ENCODE assay signal across 15 cellular contexts in the genomic region with DNA sequence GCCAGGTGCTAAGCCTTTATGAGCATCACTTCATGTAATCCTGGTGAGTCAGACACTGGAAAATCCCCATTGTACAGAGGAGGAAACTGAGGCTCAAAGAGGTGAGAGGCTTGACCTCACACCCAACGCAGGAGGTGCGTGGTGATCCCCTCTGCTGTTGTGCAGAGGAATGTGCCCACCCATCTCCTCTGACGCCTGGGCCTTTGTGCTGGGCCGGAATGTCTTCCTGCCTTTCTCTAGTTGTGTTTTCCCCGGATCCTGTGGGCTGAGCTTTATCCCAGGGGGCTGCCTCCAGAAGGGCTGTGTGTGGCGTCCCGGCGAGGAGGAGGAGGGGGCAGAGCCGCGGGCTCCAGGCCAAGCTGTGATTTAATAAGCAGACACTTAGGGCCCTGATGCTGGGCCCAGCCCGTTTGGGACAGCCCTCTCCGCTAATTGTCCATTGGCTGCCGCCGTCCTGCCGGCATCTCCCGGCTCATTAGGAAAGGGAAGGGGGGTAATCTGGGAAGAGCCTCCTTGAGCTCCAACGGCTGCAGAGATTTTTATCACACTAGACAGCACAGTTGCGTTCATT.
A peak's percentile ranks its signal among the peaks of the same experiment; 100 is the strongest.
DNase-seq lines count a peak whose midpoint lies in the region; ATAC-seq, FAIRE-seq and TF ChIP-seq lines count a peak whose summit lies in the region.
"Had no signal": no experiment of that assay in that cellular context is flagged by ENCODE, and none has a peak within 500 bp of the region (broad histone marks: within the 10 kb centered on the region; RNA-seq: fewer than 3 reads in every experiment).

No MANE protein-coding gene starts in this region.

- TF ChIP-seq CTCF in K562 (IDR thresholded peaks at IDR 0.05 in 2 of 3, conservative IDR thresholded peaks at IDR 0.05 in 1 of 3; ENCODE audit: insufficient read depth in 2 of 3, low read depth in 1 of 3, low read length in 3 of 3) (no peak), left ventricle myocardium inferior (IDR thresholded peaks at IDR 0.05; ENCODE audit: borderline replicate concordance) (no peak), neural crest cell (conservative IDR thresholded peaks at IDR 0.05) (no peak)

- FAIRE-seq in K562 (lab: Jason Lieb, UNC), result no peak
- FAIRE-seq: small intestine had no signal

- CTCF ChIA-PET in K562 (lab: Yijun Ruan, JAX; ENCODE audit: low intra/inter-chr PET ratio), result no interaction called here

- H3K4me1 Mint-ChIP-seq in neural crest cell, result peaks cover 16% of the 10 kb centered on the region
- H3K4me1 Mint-ChIP-seq in naive thymus-derived CD8-positive, alpha-beta T cell, result peaks cover 0 to 2% (median 0%) of the 10 kb centered on the region in 4 donors
- H3K4me1 Mint-ChIP-seq in activated naive CD8-positive, alpha-beta T cell treated with anti-CD3 and anti-CD28 coated beads, Interleukin-2, amount 50 U/mL, for 24 hours, result no peaks in the 10 kb centered on the region

- no peaks in the 10 kb centered on the region for H3K27me3 ChIP-seq in HUES64 (ENCODE audit: insufficient read depth, low read length)
- H3K27me3 ChIP-seq in K562 (ENCODE audit: control insufficient read depth in 2 of 2, insufficient read depth in 2 of 2, low read length in 2 of 2), result no peaks in the 10 kb centered on the region; a peak in 1 of 5 replicates
- H3K27me3 ChIP-seq in left ventricle myocardium inferior (ENCODE audit: low read depth), result peaks cover 37% of the 10 kb centered on the region
- H3K27me3 ChIP-seq: colonic mucosa had no signal

- H3K9me1 ChIP-seq in K562 (ENCODE audit: control insufficient read depth, insufficient read depth, low read length), result no peaks in the 10 kb centered on the region

- H2AFZ ChIP-seq in K562 (ENCODE audit: low read depth, low read length), result no peak overlapping the region

- H3K27me3 Mint-ChIP-seq in neural crest cell (ENCODE audit: low read depth), result peaks cover 2% of the 10 kb centered on the region
- H3K27me3 Mint-ChIP-seq in naive thymus-derived CD8-positive, alpha-beta T cell, result peaks cover 6 to 39% (median 20%) of the 10 kb centered on the region in 5 donors
- H3K27me3 Mint-ChIP-seq in activated naive CD8-positive, alpha-beta T cell treated with anti-CD3 and anti-CD28 coated beads, Interleukin-2, amount 50 U/mL, for 24 hours, result peaks cover 5% of the 10 kb centered on the region

- TF ChIP-seq RAD21 in K562 (CRISPR knock-in tag; conservative IDR thresholded peaks at IDR 0.05 in 1 of 2, IDR thresholded peaks at IDR 0.05 in 1 of 2), result no peak

- no peak overlapping the region for H3K9ac ChIP-seq in HUES64 (ENCODE audit: low read depth, low read length)
- H3K9ac ChIP-seq in K562 (ENCODE audit: insufficient read depth in 1 of 2, low read depth in 2 of 2, low read length in 2 of 2), result no peak overlapping the region

- no TSS peak for BruUV-seq in K562 (replicated peaks; lab: Mats Ljungman, UMichigan)

- H3K9me3 Mint-ChIP-seq in neural crest cell, result no peaks in the 10 kb centered on the region
- peaks cover 0 to 8% (median 2%) of the 10 kb centered on the region in 9 donors for H3K9me3 Mint-ChIP-seq in naive thymus-derived CD8-positive, alpha-beta T cell
- no peaks in the 10 kb centered on the region for H3K9me3 Mint-ChIP-seq in activated naive CD8-positive, alpha-beta T cell treated with anti-CD3 and anti-CD28 coated beads, Interleukin-2, amount 50 U/mL, for 24 hours

- WGBS in HUES64, result 44% methylated on average over 18 of the region's 18 CpGs
- under 1% methylated on average over 13 of the region's 18 CpGs for WGBS in K562 (ENCODE audit: insufficient coverage, low coverage, missing lambda C conversion rate)

- ATAC-seq in K562, result no peak
- ATAC-seq in naive thymus-derived CD8-positive, alpha-beta T cell, result no peak
- no peak for ATAC-seq in HG03565 (IDR thresholded peaks at IDR 0.05; ENCODE audit: unreplicated experiment)
- ATAC-seq in activated naive CD8-positive, alpha-beta T cell treated with anti-CD3 and anti-CD28 coated beads, Interleukin-2, amount 50 U/mL, for 24 hours, result no peak

- no peaks in the 10 kb centered on the region for H4K20me1 ChIP-seq in K562 (replicated peaks; ENCODE audit: control insufficient read depth, insufficient read depth, low read length)

- no peak overlapping the region for H3K4me2 ChIP-seq in K562 (ENCODE audit: insufficient read depth, low read length)

- POLR2A ChIA-PET in K562 (lab: Yijun Ruan, JAX), result no interaction called here
- POLR2A ChIA-PET in naive thymus-derived CD8-positive, alpha-beta T cell (lab: Charles Lee), result no interaction called here

- H3K27ac Mint-ChIP-seq in neural crest cell (ENCODE audit: unreplicated experiment), result peak overlapping the region; percentile 54
- H3K27ac Mint-ChIP-seq in naive thymus-derived CD8-positive, alpha-beta T cell, result no peak overlapping the region
- no peak overlapping the region for H3K27ac Mint-ChIP-seq in activated naive CD8-positive, alpha-beta T cell treated with anti-CD3 and anti-CD28 coated beads, Interleukin-2, amount 50 U/mL, for 24 hours
- H3K27ac Mint-ChIP-seq: CD4-positive, alpha-beta T cell had no signal

- H3K4me3 ChIP-seq in HUES64 (ENCODE audit: low read length), result no peak overlapping the region
- H3K4me3 ChIP-seq in K562, result no peak overlapping the region
- no peak overlapping the region for H3K4me3 ChIP-seq in left ventricle myocardium inferior
- H3K4me3 ChIP-seq: colonic mucosa had no signal

- no peaks in the 10 kb centered on the region for H3K79me2 ChIP-seq in K562 (ENCODE audit: control insufficient read depth, insufficient read depth, low read length)

- TF ChIP-seq POLR2A in K562 (conservative IDR thresholded peaks at IDR 0.05), result no peak

- intact Hi-C loops in K562 (cut with micrococcal nuclease), result no loop called here
- intact Hi-C loops in left ventricle myocardium inferior (cut with micrococcal nuclease), result no loop called here

- H3K36me3 ChIP-seq in HUES64 (ENCODE audit: insufficient read depth, low read length), result no peaks in the 10 kb centered on the region
- H3K36me3 ChIP-seq in K562 (ENCODE audit: control insufficient read depth, insufficient read depth, low read length), result no peaks in the 10 kb centered on the region
- H3K36me3 ChIP-seq in left ventricle myocardium inferior, result no peaks in the 10 kb centered on the region
- H3K36me3 ChIP-seq: colonic mucosa had no signal

- no peaks in the 10 kb centered on the region for H3K36me3 Mint-ChIP-seq in neural crest cell (ENCODE audit: low read depth)
- H3K36me3 Mint-ChIP-seq in naive thymus-derived CD8-positive, alpha-beta T cell, result no peaks in the 10 kb centered on the region
- H3K36me3 Mint-ChIP-seq in activated naive CD8-positive, alpha-beta T cell treated with anti-CD3 and anti-CD28 coated beads, Interleukin-2, amount 50 U/mL, for 24 hours (ENCODE audit: low read depth), result no peaks in the 10 kb centered on the region

- peaks cover 5% of the 10 kb centered on the region for H3K4me1 ChIP-seq in HUES64 (ENCODE audit: insufficient read depth, low read length)
- no peaks in the 10 kb centered on the region for H3K4me1 ChIP-seq in K562 (replicated peaks in 1 of 2; ENCODE audit: control insufficient read depth in 2 of 2, insufficient read depth in 2 of 2, low read length in 2 of 2)
- H3K4me1 ChIP-seq in left ventricle myocardium inferior, result peaks cover 12% of the 10 kb centered on the region
- H3K4me1 ChIP-seq: colonic mucosa had no signal

- no peak for DNase-seq in K562 (ENCODE audit: extremely low read depth in 1 of 4, low spot score in 3 of 4)
- peak; percentile 73 for DNase-seq in left ventricle myocardium inferior
- no peak for DNase-seq in neural crest cell (ENCODE audit: low read depth, low spot score)
- no peak for DNase-seq in naive thymus-derived CD8-positive, alpha-beta T cell
- DNase-seq in activated naive CD8-positive, alpha-beta T cell treated with anti-CD3 and anti-CD28 coated beads, Interleukin-2, amount 50 U/mL, for 24 hours, result no peak
- no peak for DNase-seq in GF-D8 (lab: John Stamatoyannopoulos, UW)
- DNase-seq: CD4-positive, alpha-beta T cell; colonic mucosa; DMS79 treated with DMSO at 0.1 percent for 48 hours; HCEC 1CT; NCI-H1417 treated with DMSO at 0.1 percent for 48 hours; NCI-H345; small intestine had no signal

- H3K9me3 ChIP-seq in HUES64 (ENCODE audit: insufficient read depth, low read depth, low read length) (no peaks in the 10 kb centered on the region), K562 (replicated peaks; ENCODE audit: control insufficient read depth, insufficient read depth, low read depth, low read length) (peaks cover 2% of the 10 kb centered on the region; the same call in 1 of the 2 replicates), left ventricle myocardium inferior (replicated peaks) (peaks cover 19% of the 10 kb centered on the region)
- H3K9me3 ChIP-seq: colonic mucosa had no signal

- in situ Hi-C loops in K562 (cut with MboI), result no loop called here

- TF ChIP-seq EP300 in K562 (IDR thresholded peaks at IDR 0.05; ENCODE audit: low read length), result no peak

- H3K27ac ChIP-seq in HUES64 (ENCODE audit: low read depth, low read length) (peak overlapping the region; percentile 36; the same call in 1 of the 2 replicates), K562 (ENCODE audit: extremely low read depth, low read depth, low read length) (no peak overlapping the region), left ventricle myocardium inferior (replicated peaks) (peak overlapping the region; percentile 74)
- H3K27ac ChIP-seq: colonic mucosa had no signal

- H3K4me3 Mint-ChIP-seq in neural crest cell, result no peak overlapping the region
- H3K4me3 Mint-ChIP-seq in naive thymus-derived CD8-positive, alpha-beta T cell, result peak overlapping the region in 1 of 10 donors; percentile 30
- no peak overlapping the region for H3K4me3 Mint-ChIP-seq in activated naive CD8-positive, alpha-beta T cell treated with anti-CD3 and anti-CD28 coated beads, Interleukin-2, amount 50 U/mL, for 24 hours
- H3K4me3 Mint-ChIP-seq: CD4-positive, alpha-beta T cell had no signal

TF ChIP-seq in K562, 482 proteins besides CTCF, POLR2A, EP300 and RAD21 (continues in another document):
- TF ChIP-seq TCF7L2 (IDR thresholded peaks at IDR 0.05; ENCODE audit: low read depth, low read length) (no peak), EZH2 (IDR thresholded peaks at IDR 0.05; ENCODE audit: borderline replicate concordance, low read depth, low read length) (no peak), FOXM1 (IDR thresholded peaks at IDR 0.05; ENCODE audit: low read depth) (no peak), FOXM1 (CRISPR knock-in tag; IDR thresholded peaks at IDR 0.05; ENCODE audit: low read depth) (no peak), FUS (optimal IDR thresholded peaks at IDR 0.05; ENCODE audit: low read depth, low read length) (no peak)
